24 cellular contexts compared by ENCODE assay signal in genomic region chr16:1395444-1396074, GRCh38. TPM values are rescaled to one million over a fixed set of nuclear protein-coding genes. Genes with fewer than 3 reads are reported as not detected.
"Had no signal": no experiment of that assay in that cellular context is flagged by ENCODE, and none has a peak within 500 bp of the region (broad histone marks: within the 10 kb centered on the region; RNA-seq: fewer than 3 reads in every experiment).

No MANE protein-coding gene starts in this region.

- H3K4me3 ChIP-seq: MG63, SJCRH30 had no signal

- ATAC-seq: Panc1, PC-3, SK-N-SH treated with all-trans-retinoic acid at 6 μM for 48 hours had no signal

- H3K4me1 ChIP-seq: SJCRH30 had no signal

- H3K36me3 ChIP-seq: MG63, SJCRH30 had no signal

- H3K27ac ChIP-seq: HL-60, RWPE1, SJCRH30 had no signal

- DNase-seq: Karpas-422, KG1, MG63, NCI-H1092, NCI-H1105 treated with DMSO at 0.1 percent for 48 hours, NCI-H1417 treated with DMSO at 0.1 percent for 48 hours, NCI-H146, NCI-H1694 treated with DMSO at 0.1 percent for 48 hours, NCI-H1930, NCI-H2081, NCI-H2107, NCI-H2227 treated with DMSO at 0.1 percent for 48 hours, NCI-H524, NCI-H526 treated with DMSO at 0.1 percent for 48 hours, NCI-H774, PC-3, SHP77 treated with DMSO at 0.1 percent for 48 hours, SJCRH30 had no signal

- H3K9me3 ChIP-seq: MG63, SJCRH30 had no signal

- H3K27me3 ChIP-seq: MG63, SJCRH30 had no signal

RNA-seq across cellular contexts. Expression of gene PERCC1, which starts 35.3 kb away (rescaled TPM):
- total RNA-seq: NCI-H460, OCI-LY7, PC-3 had no signal
